Comparison of ENCODE assay signal across 1 cellular context in the genomic region with DNA sequence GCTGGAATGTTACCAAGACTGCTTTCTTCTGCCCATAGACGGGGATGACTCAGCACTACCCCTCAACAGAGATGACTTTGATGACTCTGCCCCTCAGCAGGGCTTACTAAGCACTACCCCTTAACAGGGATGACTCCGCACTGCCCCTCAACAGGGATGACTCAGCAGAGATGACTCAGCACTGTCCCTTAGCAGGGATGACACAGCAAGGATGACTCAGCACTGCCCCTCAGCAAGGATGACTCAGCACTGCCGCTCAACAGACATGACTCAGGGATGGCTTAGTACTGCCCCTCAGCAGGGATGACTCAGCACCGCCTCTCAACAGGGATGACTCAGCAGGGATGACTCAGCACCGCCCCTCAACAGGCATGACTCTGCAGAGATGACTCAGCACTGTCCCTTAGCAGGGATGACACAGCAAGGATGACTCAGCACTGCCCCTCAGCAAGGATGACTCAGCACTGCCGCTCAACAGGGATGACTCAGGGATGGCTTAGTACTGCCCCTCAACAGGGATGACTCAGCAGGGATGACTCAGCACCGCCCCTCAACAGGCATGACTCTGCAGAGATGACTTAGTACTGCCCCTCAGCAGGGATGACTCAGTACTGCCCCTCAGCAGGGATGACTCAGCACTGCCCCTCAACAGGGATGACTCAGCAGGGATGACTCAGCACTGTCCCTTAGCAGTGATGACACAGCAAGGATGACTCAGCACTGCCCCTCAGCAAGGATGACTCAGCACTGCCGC.
TF ChIP-seq lines count a peak whose summit lies in the region.

No MANE protein-coding gene starts in this region.

TF ChIP-seq in WTC11, 78 proteins besides CTCF, POLR2A, EP300 and RAD21 (continued from another document):
- 0 out of 2 replicates have a peak, but pooled peaks have one; percentile 24 for TF ChIP-seq TEAD1 (CRISPR knock-in tag; IDR thresholded peaks at IDR 0.05)
- TF ChIP-seq JUN (CRISPR knock-in tag; IDR thresholded peaks at IDR 0.05): peak; percentile 43; the same call in 1 of the 2 replicates
- 0 out of 2 replicates have a peak, but pooled peaks have one; percentile 41 for TF ChIP-seq FOXP1 (CRISPR knock-in tag; IDR thresholded peaks at IDR 0.05; ENCODE audit: borderline replicate concordance)
- peak; percentile 66; the same call in 1 of the 2 replicates for TF ChIP-seq ATF3 (CRISPR knock-in tag; conservative IDR thresholded peaks at IDR 0.05)
- TF ChIP-seq NFE2L1 (CRISPR knock-in tag; IDR thresholded peaks at IDR 0.05): peak; percentile 99
